Comparison of ENCODE assay signal across 16 cellular contexts in genomic region chr6:3239110-3239830, GRCh38. TPM values are rescaled to one million over a fixed set of nuclear protein-coding genes. Genes with fewer than 3 reads are reported as not detected.
DNase-seq lines count a peak whose midpoint lies in the region; ATAC-seq and TF ChIP-seq lines count a peak whose summit lies in the region.
"Had no signal": no experiment of that assay in that cellular context is flagged by ENCODE, and none has a peak within 500 bp of the region (broad histone marks: within the 10 kb centered on the region; RNA-seq: fewer than 3 reads in every experiment).

No MANE protein-coding gene starts in this region.

- H3K9me3 ChIP-seq in BE2C (no peaks in the 10 kb centered on the region), body of pancreas (no peaks in the 10 kb centered on the region)
- H3K9me3 ChIP-seq: left lung, sigmoid colon had no signal

- H3K36me3 ChIP-seq in BE2C (no peaks in the 10 kb centered on the region), body of pancreas (replicated peaks in 1 of 2; ENCODE audit: insufficient read depth in 1 of 2, low read depth in 2 of 2) (no peaks in the 10 kb centered on the region), kidney epithelial cell (ENCODE audit: control insufficient read depth, insufficient read depth, low read length) (no peaks in the 10 kb centered on the region)
- H3K36me3 ChIP-seq: left lung, sigmoid colon had no signal

- no peak for ATAC-seq in body of pancreas
- ATAC-seq in HG03521 (IDR thresholded peaks at IDR 0.05; ENCODE audit: unreplicated experiment), result no peak
- ATAC-seq: left lung; naive thymus-derived CD4-positive, alpha-beta T cell had no signal

- no peak overlapping the region for H3K27ac ChIP-seq in body of pancreas
- H3K27ac ChIP-seq: left lung, sigmoid colon had no signal

- no peaks in the 10 kb centered on the region for H3K27me3 ChIP-seq in BE2C
- H3K27me3 ChIP-seq in body of pancreas, result no peaks in the 10 kb centered on the region
- H3K27me3 ChIP-seq in kidney epithelial cell (ENCODE audit: control insufficient read depth, insufficient read depth, low read length), result peaks cover 7% of the 10 kb centered on the region
- H3K27me3 ChIP-seq: sigmoid colon had no signal

- DNase-seq in BE2C (peak; percentile 24), HFF-Myc (ENCODE audit: extremely low read depth, low read depth) (no peak), body of pancreas (no peak), kidney epithelial cell (ENCODE audit: low read depth) (no peak), NCI-H226 (no peak), GM19240 (ENCODE audit: insufficient read length, low spot score) (no peak), NCI-H2029 (lab: John Stamatoyannopoulos, UW) (no peak)
- DNase-seq: activated CD8-positive, alpha-beta memory T cell treated with anti-CD3 and anti-CD28 coated beads, Interleukin-2, amount 50 U/mL, for 4 hours; CD4-positive, CD25-positive, alpha-beta regulatory T cell; left lung; naive thymus-derived CD4-positive, alpha-beta T cell; NCI-H1417; NCI-H524; SIG-M5; sigmoid colon had no signal

- TF ChIP-seq POLR2A in body of pancreas (IDR thresholded peaks at IDR 0.05), result no peak

- TF ChIP-seq CTCF in BE2C (IDR thresholded peaks at IDR 0.05; ENCODE audit: low read depth, low read length), result peak; percentile 41
- peak; percentile 18 for TF ChIP-seq CTCF in HFF-Myc (IDR thresholded peaks at IDR 0.05; ENCODE audit: low read depth, low read length, missing control alignments)
- TF ChIP-seq CTCF in body of pancreas (IDR thresholded peaks at IDR 0.05), result peak in 4 of 7 experiments; percentile 14 to 39 (median 18)
- peak; percentile 19 for TF ChIP-seq CTCF in kidney epithelial cell (IDR thresholded peaks at IDR 0.05; ENCODE audit: insufficient read depth, low read length, poor library complexity, severe bottlenecking)

- WGBS in body of pancreas, 2 donors, result 57 to 76% methylated on average over 8 to 13 of the region's 13 CpGs

- H3K4me3 ChIP-seq in BE2C (ENCODE audit: low read depth, low read length) (no peak overlapping the region), HFF-Myc (replicated peaks; ENCODE audit: low read depth, low read length) (no peak overlapping the region), body of pancreas (no peak overlapping the region), kidney epithelial cell (ENCODE audit: low read depth, low read length) (no peak overlapping the region)
- H3K4me3 ChIP-seq: left lung, sigmoid colon had no signal

- H3K4me1 ChIP-seq in BE2C, result no peaks in the 10 kb centered on the region
- H3K4me1 ChIP-seq in body of pancreas, result no peaks in the 10 kb centered on the region
- H3K4me1 ChIP-seq: left lung, sigmoid colon had no signal

- intact Hi-C loops in body of pancreas (cut with DNase I), result no loop called here

RNA-seq across cellular contexts. Expression of gene TUBB2B, which starts 11.8 kb away (rescaled TPM):
- 301 TPM for polyA plus RNA-seq in BE2C (2012; ENCODE audit: insufficient read depth, insufficient read length, low read depth)
- 10 to 100 TPM in 1 of 2 donors, 1 to 10 TPM in 1; 1.3 to 10.6 TPM for total RNA-seq in body of pancreas
- 287 and 316 TPM in 2 replicates for total RNA-seq in kidney epithelial cell

RNA-seq across cellular contexts. Expression of gene PSMG4, which starts 19.5 kb away (rescaled TPM):
- 54.8 TPM for polyA plus RNA-seq in BE2C (2012; ENCODE audit: insufficient read depth, insufficient read length, low read depth)
- total RNA-seq in body of pancreas (10 to 100 TPM; 10.9 to 11.2 TPM), kidney epithelial cell (14.6 and 26.5 TPM in 2 replicates)

Comparison
In these comparisons a context has a peak if more than half of its experiments do, and no peak if none do; other contexts are left out.
1. RNA of gene TUBB2B, which starts 11.8 kb away (total RNA-seq): 287 to 316 TPM in kidney epithelial cell; 1.3 to 10.6 TPM in body of pancreas; every median in the first group is over 10 times any median in the second.
2. Peak in every context shown above with its lines, with median percentiles within 50 percentile points of each other: CTCF ChIP-seq.